8 cellular contexts compared by ENCODE assay signal in genomic region chr3:11835028-11835639, GRCh38. TPM values are rescaled to one million over a fixed set of nuclear protein-coding genes. Genes with fewer than 3 reads are reported as not detected.
A peak's percentile ranks its signal among the peaks of the same experiment; 100 is the strongest.
DNase-seq lines count a peak whose midpoint lies in the region; ATAC-seq, FAIRE-seq and TF ChIP-seq lines count a peak whose summit lies in the region.

No MANE protein-coding gene starts in this region.

- peak; percentile 72 for FAIRE-seq in frontal cortex (lab: Jason Lieb, UNC)

- no peak overlapping the region for H3K27ac ChIP-seq in 22Rv1

- DNase-seq in GM12864 (ENCODE audit: low read depth), result no peak
- no peak for DNase-seq in frontal cortex (ENCODE audit: low spot score in 2 of 2)
- no peak for DNase-seq in COLO829 (ENCODE audit: low spot score)
- no peak for DNase-seq in stimulated activated CD4-positive, alpha-beta T cell treated with anti-CD3 and anti-CD28 coated beads, Interleukin-12 subunit alpha, Interleukin-12 subunit beta, amount 100 ng/mL, for 4 hours
- no peak for DNase-seq in activated CD8-positive, alpha-beta memory T cell treated with anti-CD3 and anti-CD28 coated beads, Interleukin-2, amount 50 U/mL, for 4 hours

- ATAC-seq in SK-N-SH treated with all-trans-retinoic acid at 6 μM for 48 hours, result peak; percentile 59
- no peak for ATAC-seq in HG02642 (IDR thresholded peaks at IDR 0.05; ENCODE audit: poor library complexity, unreplicated experiment)

- TF ChIP-seq CTCF in 22Rv1 (IDR thresholded peaks at IDR 0.05) (peak; percentile 70), GM12864 (IDR thresholded peaks at IDR 0.05; ENCODE audit: low read depth, low read length, missing control alignments) (peak; percentile 16)

- H3K4me3 ChIP-seq in GM12864 (ENCODE audit: low read depth, low read length), result no peak overlapping the region

TF ChIP-seq in SK-N-SH treated with all-trans-retinoic acid at 6 μM for 48 hours, 23 proteins besides CTCF, POLR2A, EP300 and RAD21:
- no peak for TF ChIP-seq ISL1 (CRISPR knock-in tag; IDR thresholded peaks at IDR 0.05)
- no peak for TF ChIP-seq ZNF8 (CRISPR knock-in tag; IDR thresholded peaks at IDR 0.05)
- no peak for TF ChIP-seq PATZ1 (CRISPR knock-in tag; IDR thresholded peaks at IDR 0.05; ENCODE audit: borderline replicate concordance)
- TF ChIP-seq BACH2 (CRISPR knock-in tag; IDR thresholded peaks at IDR 0.05; ENCODE audit: borderline replicate concordance), result no peak
- no peak for TF ChIP-seq ZNF565 (CRISPR knock-in tag; conservative IDR thresholded peaks at IDR 0.05; ENCODE audit: low read depth)
- TF ChIP-seq CSDC2 (CRISPR knock-in tag; IDR thresholded peaks at IDR 0.05), result no peak
- no peak for TF ChIP-seq ZNF70 (CRISPR knock-in tag; IDR thresholded peaks at IDR 0.05)
- TF ChIP-seq GLIS3 (CRISPR knock-in tag; IDR thresholded peaks at IDR 0.05), result no peak
- no peak for TF ChIP-seq PPARA (CRISPR knock-in tag; IDR thresholded peaks at IDR 0.05; ENCODE audit: borderline replicate concordance)

RNA-seq across cellular contexts. Expression of gene TAMM41, which starts 11.6 kb away (rescaled TPM):
- 10.2 TPM for total RNA-seq in frontal cortex
